ENCODE assay signal across 10 cellular contexts in the genomic region with DNA sequence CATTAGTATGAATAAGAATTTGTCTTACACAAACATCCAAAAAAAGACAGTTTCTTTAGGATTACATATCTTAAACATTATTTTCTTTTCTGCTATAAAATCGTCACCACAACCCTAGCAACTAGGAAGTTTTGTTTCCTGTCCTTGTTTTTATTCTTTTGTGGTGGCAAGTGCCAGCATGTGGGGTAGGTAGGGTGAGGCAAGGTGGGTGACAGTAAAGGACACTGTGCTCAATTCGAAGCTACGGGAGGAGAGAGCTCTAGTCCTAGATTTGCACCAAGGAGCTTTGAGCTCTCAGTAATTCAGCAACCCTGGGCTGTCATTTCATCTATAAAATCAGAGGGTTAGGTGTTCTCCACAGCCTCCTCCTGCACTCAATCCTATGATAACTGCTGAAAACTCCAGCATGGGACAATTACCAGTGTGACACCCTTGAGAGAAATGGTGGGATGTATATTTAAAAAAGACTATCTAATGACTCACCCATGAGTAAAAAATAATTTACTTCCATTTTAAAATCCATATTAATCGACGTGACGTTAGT.
DNase-seq lines count a peak whose midpoint lies in the region; ATAC-seq and TF ChIP-seq lines count a peak whose summit lies in the region.
"Had no signal": no experiment of that assay in that cellular context is flagged by ENCODE, and none has a peak within 500 bp of the region (broad histone marks: within the 10 kb centered on the region; RNA-seq: fewer than 3 reads in every experiment).

No MANE protein-coding gene starts in this region.

- no peaks in the 10 kb centered on the region for H3K36me3 ChIP-seq in CD4-positive, alpha-beta memory T cell (ENCODE audit: insufficient read depth, low read length)
- H3K36me3 ChIP-seq in osteoblast (ENCODE audit: insufficient read depth, low read length), result no peaks in the 10 kb centered on the region
- H3K36me3 ChIP-seq: cardiac muscle cell had no signal

- H2AFZ ChIP-seq in osteoblast (ENCODE audit: low read length), result peak overlapping the region; percentile 60

- peaks cover 84 to 100% (median 90%) of the 10 kb centered on the region in 4 donors for H3K4me1 Mint-ChIP-seq in CD4-positive, alpha-beta memory T cell
- H3K4me1 Mint-ChIP-seq in central memory CD8-positive, alpha-beta T cell, result peaks cover 98% of the 10 kb centered on the region
- H3K4me1 Mint-ChIP-seq in nephron progenitor cell, result peaks cover 39% of the 10 kb centered on the region

- H3K4me3 ChIP-seq in CD4-positive, alpha-beta memory T cell (ENCODE audit: low read length in 2 of 2), result peak overlapping the region in 1 of 2 donors; percentile 37
- peak overlapping the region; percentile 32 for H3K4me3 ChIP-seq in osteoblast (ENCODE audit: insufficient read depth, low read length)
- H3K4me3 ChIP-seq: cardiac muscle cell had no signal

- H3K4me2 ChIP-seq in osteoblast (ENCODE audit: insufficient read depth, low read length), result peak overlapping the region; percentile 75

- H3K27me3 Mint-ChIP-seq in CD4-positive, alpha-beta memory T cell, result no peaks in the 10 kb centered on the region
- no peaks in the 10 kb centered on the region for H3K27me3 Mint-ChIP-seq in central memory CD8-positive, alpha-beta T cell
- peaks cover 4% of the 10 kb centered on the region for H3K27me3 Mint-ChIP-seq in nephron progenitor cell (ENCODE audit: low read depth, poor library complexity)

- intact Hi-C loops in CD4-positive, alpha-beta memory T cell (cut with micrococcal nuclease), result loop anchor here (1.0 to 10.0 kb wide), 7 partner anchors 14 to 367 kb away; a partner anchor contains a TSS

- POLR2A ChIA-PET in CD4-positive, alpha-beta memory T cell (lab: Charles Lee; ENCODE audit: partially characterized antibody), result interaction anchor here (0.9 to 26.2 kb wide), 21 partner anchors 10 to 250 kb away, joined by 3 to 640 read pairs (median 7); a partner anchor contains a TSS

- no peaks in the 10 kb centered on the region for H3K27me3 ChIP-seq in CD4-positive, alpha-beta memory T cell (ENCODE audit: insufficient read depth, low read length)
- no peaks in the 10 kb centered on the region for H3K27me3 ChIP-seq in osteoblast (ENCODE audit: insufficient read depth, low read length)
- H3K27me3 ChIP-seq: cardiac muscle cell had no signal

- H3K79me2 ChIP-seq in osteoblast (ENCODE audit: insufficient read depth, low read length), result peaks cover 57% of the 10 kb centered on the region

- DNase-seq in CD4-positive, alpha-beta memory T cell, result peak; percentile 65 to 75 (median 73)
- DNase-seq in central memory CD8-positive, alpha-beta T cell (ENCODE audit: low spot score in 2 of 2), result peak in 1 of 2 donors; percentile 45
- DNase-seq in osteoblast (ENCODE audit: insufficient read length, low spot score, missing footprints) (no peak), nephron progenitor cell (no peak), HUDEP-2 (lab: John Stamatoyannopoulos, UW; ENCODE audit: unreplicated experiment in 76 of 76) (no peak)
- DNase-seq: NCI-H2171 had no signal

- peak overlapping the region; percentile 86 for H3K27ac ChIP-seq in CD4-positive, alpha-beta memory T cell (ENCODE audit: low read depth, low read length)
- peak overlapping the region; percentile 93 for H3K27ac ChIP-seq in osteoblast (ENCODE audit: low read depth, low read length)
- H3K27ac ChIP-seq: cardiac muscle cell had no signal

- peaks cover 99% of the 10 kb centered on the region for H3K4me1 ChIP-seq in CD4-positive, alpha-beta memory T cell (ENCODE audit: insufficient read depth, low read length)
- peaks cover 16% of the 10 kb centered on the region for H3K4me1 ChIP-seq in osteoblast (ENCODE audit: insufficient read depth, low read length)

- H3K9me3 ChIP-seq in CD4-positive, alpha-beta memory T cell (ENCODE audit: control insufficient read depth in 1 of 2, low read length in 2 of 2), result no peaks in the 10 kb centered on the region
- no peaks in the 10 kb centered on the region for H3K9me3 ChIP-seq in osteoblast (ENCODE audit: low read depth, low read length)

- H3K27ac Mint-ChIP-seq in CD4-positive, alpha-beta memory T cell, result peak overlapping the region; percentile 96 to 100 (median 98)
- peak overlapping the region; percentile 99 for H3K27ac Mint-ChIP-seq in central memory CD8-positive, alpha-beta T cell (ENCODE audit: low read depth)
- no peak overlapping the region for H3K27ac Mint-ChIP-seq in nephron progenitor cell

- no peaks in the 10 kb centered on the region for H4K20me1 ChIP-seq in osteoblast (ENCODE audit: insufficient read depth, low read length)

- CTCF ChIA-PET in CD4-positive, alpha-beta memory T cell (lab: Charles Lee; ENCODE audit: partially characterized antibody), result interaction anchor here (1.0 to 2.8 kb wide), 9 partner anchors 10 to 235 kb away, joined by 3 to 26 read pairs (median 9); no protein-coding TSS in a partner anchor

- peaks cover 0 to 2% (median 0%) of the 10 kb centered on the region in 8 donors for H3K9me3 Mint-ChIP-seq in CD4-positive, alpha-beta memory T cell
- H3K9me3 Mint-ChIP-seq in central memory CD8-positive, alpha-beta T cell, result no peaks in the 10 kb centered on the region
- no peaks in the 10 kb centered on the region for H3K9me3 Mint-ChIP-seq in nephron progenitor cell

- peak overlapping the region; percentile 76 to 90 (median 86) for H3K4me3 Mint-ChIP-seq in CD4-positive, alpha-beta memory T cell
- H3K4me3 Mint-ChIP-seq in central memory CD8-positive, alpha-beta T cell, result peak overlapping the region; percentile 72
- H3K4me3 Mint-ChIP-seq in nephron progenitor cell, result no peak overlapping the region

- TF ChIP-seq CTCF in osteoblast (IDR thresholded peaks at IDR 0.05; ENCODE audit: extremely low read depth, low read depth, low read length) (no peak), nephron progenitor cell (IDR thresholded peaks at IDR 0.05) (no peak)

- ATAC-seq in HG03175 (IDR thresholded peaks at IDR 0.05; ENCODE audit: unreplicated experiment), result peak; percentile 4
- peak; percentile 39 for ATAC-seq in central memory CD8-positive, alpha-beta T cell (replicated peaks; ENCODE audit: extremely low read depth, poor library complexity, severe bottlenecking)
- no peak for ATAC-seq in HG03565 (IDR thresholded peaks at IDR 0.05; ENCODE audit: unreplicated experiment)
- ATAC-seq in HG03108 (IDR thresholded peaks at IDR 0.05; ENCODE audit: unreplicated experiment), result no peak

- H3K36me3 Mint-ChIP-seq in CD4-positive, alpha-beta memory T cell, result peaks cover 12 to 48% of the 10 kb centered on the region in 2 donors
- H3K36me3 Mint-ChIP-seq in central memory CD8-positive, alpha-beta T cell (ENCODE audit: insufficient read depth), result peaks cover 53% of the 10 kb centered on the region
- peaks cover 24% of the 10 kb centered on the region for H3K36me3 Mint-ChIP-seq in nephron progenitor cell (ENCODE audit: low read depth)

Comparison
In these comparisons a context has a peak if more than half of its experiments do, and no peak if none do; other contexts are left out.
1. DNase-seq: peak in CD4-positive, alpha-beta memory T cell (5 of 5); none in osteoblast (single experiment), nephron progenitor cell (single experiment) and HUDEP-2 (0 of 76).
2. ATAC-seq: peak in HG03175 (single experiment) and central memory CD8-positive, alpha-beta T cell (single experiment); none in HG03565 (single experiment) and HG03108 (single experiment).